10 cellular contexts compared by ENCODE assay signal in the genomic region with DNA sequence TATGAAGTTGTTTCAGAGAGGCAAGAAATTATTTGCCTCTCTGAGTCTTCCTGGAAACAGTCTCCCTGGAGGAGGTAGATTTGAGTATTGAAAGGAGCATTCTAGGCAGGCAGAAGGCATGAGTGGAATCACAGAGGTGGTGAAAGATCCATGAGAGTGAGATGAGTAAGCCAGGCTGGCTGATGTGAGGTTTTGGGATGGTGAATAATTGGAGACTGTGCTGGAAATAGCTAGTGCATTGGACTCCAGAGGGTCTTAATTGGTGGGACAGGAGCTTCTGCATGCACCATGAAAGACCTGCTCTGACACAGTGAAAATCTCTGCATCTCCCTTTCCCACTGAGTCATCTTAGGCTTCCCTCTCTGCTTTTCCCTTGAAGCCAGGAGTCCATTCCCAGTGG. TPM values are rescaled to one million over a fixed set of nuclear protein-coding genes. Genes with fewer than 3 reads are reported as not detected.
DNase-seq lines count a peak whose midpoint lies in the region; ATAC-seq and TF ChIP-seq lines count a peak whose summit lies in the region.
"Had no signal": no experiment of that assay in that cellular context is flagged by ENCODE, and none has a peak within 500 bp of the region (broad histone marks: within the 10 kb centered on the region; RNA-seq: fewer than 3 reads in every experiment).

No MANE protein-coding gene starts in this region.

- POLR2A ChIA-PET in RWPE1 (lab: Yijun Ruan, JAX; ENCODE audit: low non-redundant PET), result no interaction called here

- H3K4me1 Mint-ChIP-seq in progenitor cell of endocrine pancreas (ENCODE audit: low read depth), result no peaks in the 10 kb centered on the region

- peak overlapping the region; percentile 61 for H3K27ac ChIP-seq in RWPE1

- ATAC-seq in esophagus mucosa, result peak; percentile 24
- no peak for ATAC-seq in HG03457 (IDR thresholded peaks at IDR 0.05; ENCODE audit: unreplicated experiment)
- ATAC-seq in HG03354 (IDR thresholded peaks at IDR 0.05; ENCODE audit: poor library complexity, severe bottlenecking, unreplicated experiment), result no peak

- peak; percentile 78 for DNase-seq in GM04504 (ENCODE audit: low read depth)
- peak; percentile 49 for DNase-seq in RWPE1 (ENCODE audit: low spot score)
- DNase-seq in renal cortical epithelial cell (ENCODE audit: low read depth), result peak; percentile 68
- DNase-seq in progenitor cell of endocrine pancreas (ENCODE audit: low spot score, unreplicated experiment), result no peak
- no peak for DNase-seq in NCI-H1436 (lab: John Stamatoyannopoulos, UW)
- DNase-seq: activated CD8-positive, alpha-beta memory T cell treated with anti-CD3 and anti-CD28 coated beads for 24 hours; occipital lobe had no signal

- peaks cover 3% of the 10 kb centered on the region for H3K27me3 Mint-ChIP-seq in progenitor cell of endocrine pancreas

- CTCF ChIA-PET in RWPE1 (lab: Yijun Ruan, JAX), result interaction anchor here (0.6 kb wide), 1 partner anchor 91 kb away, joined by 4 read pairs; no protein-coding TSS in a partner anchor

- no peak overlapping the region for H3K27ac Mint-ChIP-seq in progenitor cell of endocrine pancreas

- no peaks in the 10 kb centered on the region for H3K9me3 Mint-ChIP-seq in progenitor cell of endocrine pancreas (ENCODE audit: low read depth)

- H3K36me3 Mint-ChIP-seq in progenitor cell of endocrine pancreas (ENCODE audit: insufficient read depth), result no peaks in the 10 kb centered on the region

- no peak for TF ChIP-seq CTCF in RWPE1 (conservative IDR thresholded peaks at IDR 0.05; ENCODE audit: low read depth)
- TF ChIP-seq CTCF in progenitor cell of endocrine pancreas (IDR thresholded peaks at IDR 0.05; ENCODE audit: unreplicated experiment), result no peak

- H3K4me3 Mint-ChIP-seq in progenitor cell of endocrine pancreas (ENCODE audit: low read depth), result no peak overlapping the region

RNA-seq across cellular contexts. Expression of gene CDC42EP3, which starts 46.3 kb away (rescaled TPM):
- 5.9 TPM for total RNA-seq in esophagus mucosa
- total RNA-seq in renal cortical epithelial cell, result 22.2 and 33.2 TPM in 2 replicates
- 43.1 and 48.5 TPM in 2 replicates for total RNA-seq in progenitor cell of endocrine pancreas

Comparison
In these comparisons a context has a peak if more than half of its experiments do, and no peak if none do; other contexts are left out.
1. DNase-seq: peak in GM04504 (single experiment), RWPE1 (single experiment) and renal cortical epithelial cell (single experiment); none in progenitor cell of endocrine pancreas (single experiment) and NCI-H1436 (single experiment).